ENCODE assay signal across 13 cellular contexts in genomic region chr21:29382029-29382654, GRCh38.
DNase-seq lines count a peak whose midpoint lies in the region; ATAC-seq, FAIRE-seq and TF ChIP-seq lines count a peak whose summit lies in the region.
"Had no signal": no experiment of that assay in that cellular context is flagged by ENCODE, and none has a peak within 500 bp of the region (broad histone marks: within the 10 kb centered on the region; RNA-seq: fewer than 3 reads in every experiment).

No MANE protein-coding gene starts in this region.

- no peaks in the 10 kb centered on the region for H3K27me3 ChIP-seq in skeletal muscle satellite cell (ENCODE audit: control insufficient read depth, insufficient read depth, low read length)
- H3K27me3 ChIP-seq in MM.1S (replicated peaks; ENCODE audit: insufficient read depth, low read length) = no peaks in the 10 kb centered on the region
- H3K27me3 ChIP-seq: gastroesophageal sphincter had no signal

- no peaks in the 10 kb centered on the region for H3K9me2 ChIP-seq in MM.1S (replicated peaks; ENCODE audit: insufficient read depth, low read length)

- no peaks in the 10 kb centered on the region for H3F3A ChIP-seq in MM.1S (ENCODE audit: insufficient read depth, low read length)

- H3K36me3 ChIP-seq in skeletal muscle satellite cell (ENCODE audit: insufficient read depth, low read length) (no peaks in the 10 kb centered on the region), MM.1S (replicated peaks; ENCODE audit: insufficient read depth, low read length) (no peaks in the 10 kb centered on the region)
- H3K36me3 ChIP-seq: gastroesophageal sphincter had no signal

- H3K4me3 ChIP-seq in skeletal muscle satellite cell (ENCODE audit: low read length) = no peak overlapping the region
- H3K4me3 ChIP-seq in MM.1S (ENCODE audit: low read length) = no peak overlapping the region
- H3K4me3 ChIP-seq: gastroesophageal sphincter had no signal

- H3K79me2 ChIP-seq in MM.1S (ENCODE audit: low read length) = no peaks in the 10 kb centered on the region

- H3K9me3 ChIP-seq in skeletal muscle satellite cell (replicated peaks; ENCODE audit: low read length) = no peaks in the 10 kb centered on the region
- H3K9me3 ChIP-seq in MM.1S (replicated peaks; ENCODE audit: insufficient read depth, low read length) = no peaks in the 10 kb centered on the region
- H3K9me3 ChIP-seq: gastroesophageal sphincter had no signal

- H3K9ac ChIP-seq in skeletal muscle satellite cell (ENCODE audit: low read depth, low read length) (no peak overlapping the region), MM.1S (ENCODE audit: low read length) (no peak overlapping the region)

- no peaks in the 10 kb centered on the region for H4K20me1 ChIP-seq in MM.1S (ENCODE audit: insufficient read depth, low read length)

- H3K4me2 ChIP-seq in skeletal muscle satellite cell (ENCODE audit: low read length) = peak overlapping the region; percentile 39
- no peak overlapping the region for H3K4me2 ChIP-seq in MM.1S (ENCODE audit: low read depth, low read length)

- H3K4me1 ChIP-seq in skeletal muscle satellite cell (ENCODE audit: control insufficient read depth, insufficient read depth, low read length) = peaks cover 11% of the 10 kb centered on the region
- H3K4me1 ChIP-seq in MM.1S (ENCODE audit: low read length) = no peaks in the 10 kb centered on the region
- H3K4me1 ChIP-seq: gastroesophageal sphincter had no signal

- no peak overlapping the region for H2AFZ ChIP-seq in MM.1S (ENCODE audit: low read length)

- no peak for FAIRE-seq in H54 (lab: Jason Lieb, UNC)

- ATAC-seq in SK-N-SH treated with all-trans-retinoic acid at 6 μM for 48 hours = peak; percentile 84
- ATAC-seq in HG03521 (IDR thresholded peaks at IDR 0.05; ENCODE audit: unreplicated experiment) = no peak
- ATAC-seq in HG02642 (IDR thresholded peaks at IDR 0.05; ENCODE audit: poor library complexity, unreplicated experiment) = no peak
- ATAC-seq: gastroesophageal sphincter; stimulated activated naive B cell treated with anti-CD40 and anti-IgM and Interleukin-4, amounts not matched to agents 10 μg/mL and 1 μg/mL and 100 μg/mL, for 72 hours had no signal

- TF ChIP-seq CTCF in MM.1S (IDR thresholded peaks at IDR 0.05; ENCODE audit: low read length) = no peak

- no peak overlapping the region for H3K27ac ChIP-seq in MM.1S (ENCODE audit: low read length)
- H3K27ac ChIP-seq: gastroesophageal sphincter had no signal

- DNase-seq in H54 (ENCODE audit: insufficient read length, low spot score) = peak; percentile 57
- DNase-seq in glomerular visceral epithelial cell (ENCODE audit: extremely low spot score) = peak; percentile 80
- no peak for DNase-seq in MM.1S
- no peak for DNase-seq in DMS153 treated with DMSO at 0.1 percent for 48 hours (lab: John Stamatoyannopoulos, UW; ENCODE audit: unreplicated experiment)
- DNase-seq: activated T-cell treated with anti-CD3 and anti-CD28 coated beads, Interleukin-2, amount 50 U/mL, for 48 hours; central memory CD4-positive, alpha-beta T cell; NCI-H2029; stimulated activated naive B cell treated with anti-CD40 and anti-IgM and Interleukin-4, amounts not matched to agents 10 μg/mL and 1 μg/mL and 100 μg/mL, for 72 hours had no signal

- TF ChIP-seq POLR2A in H54 (IDR thresholded peaks at IDR 0.05; ENCODE audit: low read depth, low read length) = no peak

TF ChIP-seq in SK-N-SH treated with all-trans-retinoic acid at 6 μM for 48 hours, 23 proteins besides CTCF, POLR2A, EP300 and RAD21:
- no peak for TF ChIP-seq ARNTL (CRISPR knock-in tag; IDR thresholded peaks at IDR 0.05; ENCODE audit: borderline replicate concordance, low read depth)
- TF ChIP-seq ZFP30 (CRISPR knock-in tag; IDR thresholded peaks at IDR 0.05) = no peak
- TF ChIP-seq ZNF565 (CRISPR knock-in tag; conservative IDR thresholded peaks at IDR 0.05; ENCODE audit: low read depth) = no peak
- TF ChIP-seq OSR1 (CRISPR knock-in tag; IDR thresholded peaks at IDR 0.05) = no peak
- no peak for TF ChIP-seq CSRNP3 (CRISPR knock-in tag; IDR thresholded peaks at IDR 0.05)
- TF ChIP-seq ISL1 (CRISPR knock-in tag; IDR thresholded peaks at IDR 0.05) = no peak; the same call in 1 of the 2 replicates

Comparison
In these comparisons a context has a peak if more than half of its experiments do, and no peak if none do; other contexts are left out.
1. DNase-seq: peak in H54 (single experiment) and glomerular visceral epithelial cell (single experiment); none in MM.1S (single experiment) and DMS153 treated with DMSO at 0.1 percent for 48 hours (single experiment).